In genomic region chr10:85784792-85785191, GRCh38 we compare ENCODE assay signal across 17 cellular contexts.
"Had no signal": no experiment of that assay in that cellular context is flagged by ENCODE, and none has a peak within 500 bp of the region (broad histone marks: within the 10 kb centered on the region; RNA-seq: fewer than 3 reads in every experiment).

No MANE protein-coding gene starts in this region.

- ATAC-seq: esophagus mucosa; heart left ventricle; left lobe of liver; naive thymus-derived CD4-positive, alpha-beta T cell had no signal

- H3K4me1 ChIP-seq: right atrium auricular region, stomach, transverse colon had no signal

- H3K9me3 Mint-ChIP-seq: naive thymus-derived CD4-positive, alpha-beta T cell had no signal

- H3K4me3 ChIP-seq: heart left ventricle, right atrium auricular region, sigmoid colon, skin epidermis, stomach, thoracic aorta, transverse colon had no signal

- H3K36me3 ChIP-seq: heart left ventricle, right atrium auricular region, sigmoid colon, stomach, thoracic aorta, transverse colon had no signal

- H3K27ac ChIP-seq: heart left ventricle, right atrium auricular region, sigmoid colon, skin epidermis, stomach, thoracic aorta, transverse colon had no signal

- DNase-seq: effector memory CD4-positive, alpha-beta T cell; heart left ventricle; hypothalamus; islet precursor cell; mammary epithelial cell; naive thymus-derived CD4-positive, alpha-beta T cell; posterior cingulate gyrus; sigmoid colon; stimulated activated naive CD4-positive, alpha-beta T cell; stomach; substantia nigra; transverse colon had no signal

- H3K27me3 ChIP-seq: heart left ventricle, right atrium auricular region, sigmoid colon, stomach, transverse colon had no signal

- H3K9me3 ChIP-seq: heart left ventricle, right atrium auricular region, sigmoid colon, stomach, thoracic aorta, transverse colon had no signal

- H3K4me3 Mint-ChIP-seq: naive thymus-derived CD4-positive, alpha-beta T cell had no signal

- H3K36me3 Mint-ChIP-seq: naive thymus-derived CD4-positive, alpha-beta T cell had no signal

- H3K4me1 Mint-ChIP-seq: naive thymus-derived CD4-positive, alpha-beta T cell had no signal

- H3K27ac Mint-ChIP-seq: naive thymus-derived CD4-positive, alpha-beta T cell had no signal
